In the genomic region with DNA sequence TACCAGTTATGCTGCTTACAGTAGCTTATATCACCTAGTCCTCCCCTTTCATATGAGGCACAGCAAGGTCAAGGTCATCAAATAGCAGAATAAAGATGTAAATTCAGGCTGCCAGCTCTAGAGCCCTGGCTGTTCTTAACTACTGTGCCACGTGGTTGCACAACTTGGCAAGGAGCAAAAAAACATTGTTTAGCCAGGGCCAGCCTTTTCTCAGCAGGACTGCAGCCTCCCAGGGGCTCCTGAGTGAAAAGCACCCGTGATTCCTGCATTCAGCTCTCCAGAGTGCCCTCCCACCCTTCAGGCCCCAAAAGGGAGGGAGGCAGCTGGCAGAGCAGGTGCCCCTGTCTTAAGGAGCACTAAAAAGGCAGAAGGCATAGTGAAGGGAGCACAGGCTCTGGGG, we compare ENCODE assay signal across 11 cellular contexts. TPM values are rescaled to one million over a fixed set of nuclear protein-coding genes. Genes with fewer than 3 reads are reported as not detected.
A peak's percentile ranks its signal among the peaks of the same experiment; 100 is the strongest.
DNase-seq lines count a peak whose midpoint lies in the region; ATAC-seq, FAIRE-seq and TF ChIP-seq lines count a peak whose summit lies in the region.
"Had no signal": no experiment of that assay in that cellular context is flagged by ENCODE, and none has a peak within 500 bp of the region (broad histone marks: within the 10 kb centered on the region; RNA-seq: fewer than 3 reads in every experiment).

No MANE protein-coding gene starts in this region.

- TF ChIP-seq CTCF in foreskin fibroblast (IDR thresholded peaks at IDR 0.05; ENCODE audit: low read depth, low read length) (no peak), pancreas (IDR thresholded peaks at IDR 0.05) (no peak), type B pancreatic cell (conservative IDR thresholded peaks at IDR 0.05) (no peak)

- H3K9me3 Mint-ChIP-seq in type B pancreatic cell, result no peaks in the 10 kb centered on the region
- H3K9me3 Mint-ChIP-seq: activated naive CD4-positive, alpha-beta T cell treated with anti-CD3 and anti-CD28 coated beads, Interleukin-2, amount 50 U/mL, for 72 hours; neural crest cell had no signal

- intact Hi-C loops in pancreas (cut with DNase I), result no loop called here

- H3K4me1 Mint-ChIP-seq in type B pancreatic cell (ENCODE audit: unreplicated experiment), result peaks cover 10% of the 10 kb centered on the region

- H3K27ac Mint-ChIP-seq in type B pancreatic cell, result no peak overlapping the region
- H3K27ac Mint-ChIP-seq: activated naive CD4-positive, alpha-beta T cell treated with anti-CD3 and anti-CD28 coated beads, Interleukin-2, amount 50 U/mL, for 72 hours had no signal

- H3K36me3 ChIP-seq in pancreas, result peaks cover 0 to 14% (median 4%) of the 10 kb centered on the region in 3 donors

- no peaks in the 10 kb centered on the region for H3K27me3 Mint-ChIP-seq in type B pancreatic cell

- ATAC-seq in pancreas (peak; percentile 87 to 94 (median 92)), GM18870 (IDR thresholded peaks at IDR 0.05; ENCODE audit: unreplicated experiment) (no peak), HG02885 (IDR thresholded peaks at IDR 0.05; ENCODE audit: poor library complexity, unreplicated experiment) (no peak)
- ATAC-seq: activated naive CD4-positive, alpha-beta T cell treated with anti-CD3 and anti-CD28 coated beads, Interleukin-2, amount 50 U/mL, for 72 hours had no signal

- peak overlapping the region in 3 of 4 donors; percentile 38 to 61 (median 54) for H3K27ac ChIP-seq in pancreas

- peaks cover 19 to 20% (median 20%) of the 10 kb centered on the region in 3 donors for H3K4me1 ChIP-seq in pancreas

- DNase-seq in DMS79 (lab: John Stamatoyannopoulos, UW), result peak; percentile 32
- peak; percentile 37 for DNase-seq in NCI-H446 treated with DMSO at 0.1 percent for 48 hours (lab: John Stamatoyannopoulos, UW)
- peak; percentile 12 to 31 for DNase-seq in foreskin fibroblast
- peak in 4 of 6 donors; percentile 66 to 81 (median 76) for DNase-seq in pancreas
- DNase-seq in activated CD4-positive, alpha-beta T cell treated with anti-CD3 and anti-CD28 coated beads for 48 hours, result no peak
- DNase-seq in type B pancreatic cell (ENCODE audit: extremely low spot score, unreplicated experiment), result no peak
- DNase-seq: activated CD4-positive, alpha-beta T cell treated with anti-CD3 and anti-CD28 coated beads for 1 hour had no signal

- H3K36me3 Mint-ChIP-seq in type B pancreatic cell, result no peaks in the 10 kb centered on the region
- H3K36me3 Mint-ChIP-seq: activated naive CD4-positive, alpha-beta T cell treated with anti-CD3 and anti-CD28 coated beads, Interleukin-2, amount 50 U/mL, for 72 hours had no signal

- H3K27me3 ChIP-seq in pancreas, result no peaks in the 10 kb centered on the region

- H3K4me3 Mint-ChIP-seq in type B pancreatic cell, result no peak overlapping the region
- H3K4me3 Mint-ChIP-seq: neural crest cell had no signal

- WGBS in pancreas, 2 donors, result 10 to 17% methylated on average over 2 of the region's 2 CpGs

- FAIRE-seq in pancreas (lab: Jason Lieb, UNC), result no peak

- H3K4me3 ChIP-seq in foreskin fibroblast (ENCODE audit: low read depth in 1 of 2, low read length in 2 of 2), result no peak overlapping the region
- H3K4me3 ChIP-seq in pancreas, result no peak overlapping the region

- no peaks in the 10 kb centered on the region for H3K9me3 ChIP-seq in pancreas

RNA-seq across cellular contexts. Expression of a gene that starts 31.8 kb away (rescaled TPM):
- total RNA-seq in pancreas, result 100 to 1,000 TPM in 2 of 6 donors, 10 to 100 TPM in 4; 54.4 to 110 (median 77.4) TPM
- polyA plus RNA-seq in pancreas, result 10 to 100 TPM; 15.5 to 31.8 TPM
- total RNA-seq in type B pancreatic cell (ENCODE audit: low replicate concordance), result 152 and 202 TPM in 2 replicates

Comparison
In these comparisons a context has a peak if more than half of its experiments do, and no peak if none do; other contexts are left out.
1. DNase-seq: peak in DMS79 (single experiment), NCI-H446 treated with DMSO at 0.1 percent for 48 hours (single experiment), foreskin fibroblast (2 of 2) and pancreas (4 of 6); none in activated CD4-positive, alpha-beta T cell treated with anti-CD3 and anti-CD28 coated beads for 48 hours (single experiment) and type B pancreatic cell (single experiment).
2. ATAC-seq: peak in pancreas (4 of 4); none in GM18870 (single experiment) and HG02885 (single experiment).